Comparison of ENCODE assay signal across 16 cellular contexts in genomic region chr6:166855416-166855815, GRCh38.
DNase-seq lines count a peak whose midpoint lies in the region; ATAC-seq and TF ChIP-seq lines count a peak whose summit lies in the region.
"Had no signal": no experiment of that assay in that cellular context is flagged by ENCODE, and none has a peak within 500 bp of the region (broad histone marks: within the 10 kb centered on the region; RNA-seq: fewer than 3 reads in every experiment).

No MANE protein-coding gene starts in this region.

- no peak for TF ChIP-seq CTCF in fibroblast of villous mesenchyme (IDR thresholded peaks at IDR 0.05; ENCODE audit: insufficient read depth, low read depth, low read length)

- ATAC-seq in GM18498 (IDR thresholded peaks at IDR 0.05; ENCODE audit: unreplicated experiment): no peak
- ATAC-seq: Panc1 had no signal

- DNase-seq in GF-D8 (lab: John Stamatoyannopoulos, UW) (peak; percentile 16), Kasumi-1 (lab: John Stamatoyannopoulos, UW) (peak; percentile 13 to 15), NOMO-1 treated with DMSO at 0.1 percent for 48 hours (lab: John Stamatoyannopoulos, UW; ENCODE audit: unreplicated experiment) (peak; percentile 65), fibroblast of villous mesenchyme (ENCODE audit: low read depth) (peak; percentile 2), HK-2 (ENCODE audit: unreplicated experiment) (no peak), SW 1271 (lab: John Stamatoyannopoulos, UW) (no peak)
- DNase-seq: CD4-positive, CD25-positive, alpha-beta regulatory T cell; DMS79; KBM-7; NCI-H1048; NCI-H1417 treated with DMSO at 0.1 percent for 48 hours; NCI-H187; NCI-H446 treated with DMSO at 0.1 percent for 48 hours; NCI-H526 treated with DMSO at 0.1 percent for 48 hours had no signal

- H3K4me3 ChIP-seq in fibroblast of villous mesenchyme (ENCODE audit: low read depth, low read length): no peak overlapping the region

Comparison
In these comparisons a context has a peak if more than half of its experiments do, and no peak if none do; other contexts are left out.
1. DNase-seq: peak in GF-D8 (single experiment), Kasumi-1 (2 of 2), NOMO-1 treated with DMSO at 0.1 percent for 48 hours (single experiment) and fibroblast of villous mesenchyme (single experiment); none in HK-2 (single experiment) and SW 1271 (0 of 2).